ENCODE assay signal across 8 cellular contexts in genomic region chr3:179882322-179882721, GRCh38.
DNase-seq lines count a peak whose midpoint lies in the region; ATAC-seq and TF ChIP-seq lines count a peak whose summit lies in the region.

No MANE protein-coding gene starts in this region.

- no peak for DNase-seq in heart right ventricle
- DNase-seq in right cardiac atrium = no peak
- DNase-seq in RPMI7951 (ENCODE audit: low read depth) = peak; percentile 45
- DNase-seq in ureter (ENCODE audit: low spot score) = no peak
- no peak for DNase-seq in mesenteric fat pad (ENCODE audit: low spot score)
- DNase-seq in erythroblast (lab: John Stamatoyannopoulos, UW) = no peak
- no peak for DNase-seq in Peyer's patch

- peak overlapping the region in 1 of 10 donors; percentile 17 for H3K27ac ChIP-seq in heart right ventricle
- H3K27ac ChIP-seq in right cardiac atrium (ENCODE audit: low read length) = no peak overlapping the region
- H3K27ac ChIP-seq in Peyer's patch = no peak overlapping the region

- intact Hi-C loops in heart right ventricle (cut with DNase I) (no loop called here), right cardiac atrium (cut with DNase I) (no loop called here)

- peaks cover 0 to 4% (median 0%) of the 10 kb centered on the region in 7 donors for H3K27me3 ChIP-seq in heart right ventricle
- no peaks in the 10 kb centered on the region for H3K27me3 ChIP-seq in right cardiac atrium (ENCODE audit: control insufficient read depth, insufficient read depth)
- H3K27me3 ChIP-seq in Peyer's patch = no peaks in the 10 kb centered on the region

- no peaks in the 10 kb centered on the region for H3K36me3 ChIP-seq in heart right ventricle
- no peaks in the 10 kb centered on the region for H3K36me3 ChIP-seq in Peyer's patch

- H3K4me1 ChIP-seq in heart right ventricle (peaks cover 0 to 7% (median 0%) of the 10 kb centered on the region in 9 donors), right cardiac atrium (ENCODE audit: control insufficient read depth, insufficient read depth, low read length) (no peaks in the 10 kb centered on the region), Peyer's patch (no peaks in the 10 kb centered on the region)

- WGBS in heart right ventricle, 2 donors = 11 to 16% methylated on average over 2 of the region's 2 CpGs
- WGBS in right cardiac atrium = 9% methylated on average over 2 of the region's 2 CpGs

- H3K4me3 ChIP-seq in heart right ventricle = no peak overlapping the region
- H3K4me3 ChIP-seq in right cardiac atrium (ENCODE audit: low read length) = no peak overlapping the region
- no peak overlapping the region for H3K4me3 ChIP-seq in Peyer's patch

- no peaks in the 10 kb centered on the region for H3K9me3 ChIP-seq in heart right ventricle
- H3K9me3 ChIP-seq in right cardiac atrium (ENCODE audit: control insufficient read depth, low read length) = no peaks in the 10 kb centered on the region
- no peaks in the 10 kb centered on the region for H3K9me3 ChIP-seq in Peyer's patch

- TF ChIP-seq CTCF in heart right ventricle (IDR thresholded peaks at IDR 0.05) (no peak), Peyer's patch (IDR thresholded peaks at IDR 0.05) (no peak)

- ATAC-seq in heart right ventricle (peak in 6 of 8 donors; percentile 23 to 58 (median 47)), right cardiac atrium (no peak), HG02938 (IDR thresholded peaks at IDR 0.05; ENCODE audit: unreplicated experiment) (peak; percentile 76)

- TF ChIP-seq POLR2A in erythroblast (IDR thresholded peaks at IDR 0.05; ENCODE audit: low read length) = no peak
- TF ChIP-seq POLR2A in Peyer's patch (IDR thresholded peaks at IDR 0.05) = no peak

Comparison
In these comparisons a context has a peak if more than half of its experiments do, and no peak if none do; other contexts are left out.
1. ATAC-seq: peak in heart right ventricle (6 of 8) and HG02938 (single experiment); none in right cardiac atrium (0 of 2).